8 cellular contexts compared by ENCODE assay signal in the genomic region with DNA sequence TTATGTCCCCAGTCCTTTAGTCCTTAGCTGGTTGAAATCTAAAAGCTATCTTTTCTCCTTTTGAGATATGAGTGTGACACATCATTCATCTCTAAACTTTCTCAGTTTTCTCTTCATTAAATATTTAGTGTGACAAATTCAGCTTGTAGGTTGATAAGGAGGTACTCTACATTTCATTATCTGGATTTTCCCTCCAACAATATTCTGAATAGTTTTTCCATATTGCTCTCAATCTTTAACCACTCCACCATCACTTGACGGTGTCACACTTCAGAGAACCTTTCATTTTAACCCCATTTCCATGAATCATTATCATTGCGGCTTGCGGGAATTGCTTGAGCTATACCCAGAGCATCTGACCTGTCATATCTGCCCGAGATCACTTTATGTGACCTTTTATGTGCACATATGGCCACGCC. TPM values are rescaled to one million over a fixed set of nuclear protein-coding genes. Genes with fewer than 3 reads are reported as not detected.
DNase-seq lines count a peak whose midpoint lies in the region; ATAC-seq lines count a peak whose summit lies in the region.

No MANE protein-coding gene starts in this region.

- peaks cover 34% of the 10 kb centered on the region for H3K4me1 Mint-ChIP-seq in activated T-helper 17 cell treated with anti-CD3 and anti-CD28 coated beads, Interleukin-2, amount 50 U/mL, for 72 hours

- peak; percentile 4 to 63 for DNase-seq in stimulated activated CD4-positive, alpha-beta T cell treated with anti-CD3 and anti-CD28 coated beads, Interleukin-4, amount 100 ng/mL, for 48 hours (ENCODE audit: low read depth in 2 of 2)
- no peak for DNase-seq in NCI-H2196 (lab: John Stamatoyannopoulos, UW; ENCODE audit: unreplicated experiment)
- no peak for DNase-seq in NCI-H1436 treated with DMSO at 0.1 percent for 48 hours (lab: John Stamatoyannopoulos, UW)
- DNase-seq in KG1 (lab: John Stamatoyannopoulos, UW) = no peak
- no peak for DNase-seq in NCI-H69 (lab: John Stamatoyannopoulos, UW)

- H3K36me3 Mint-ChIP-seq in activated T-helper 17 cell treated with anti-CD3 and anti-CD28 coated beads, Interleukin-2, amount 50 U/mL, for 72 hours (ENCODE audit: low read depth) = peaks cover 11% of the 10 kb centered on the region

- H3K4me3 Mint-ChIP-seq in activated T-helper 17 cell treated with anti-CD3 and anti-CD28 coated beads, Interleukin-2, amount 50 U/mL, for 72 hours = peak overlapping the region; percentile 67

- ATAC-seq in GM19452 (IDR thresholded peaks at IDR 0.05; ENCODE audit: unreplicated experiment) (peak; percentile 66), HG03139 (IDR thresholded peaks at IDR 0.05; ENCODE audit: unreplicated experiment) (peak; percentile 72)
- ATAC-seq in activated T-helper 17 cell treated with anti-CD3 and anti-CD28 coated beads, Interleukin-2, amount 50 U/mL, for 72 hours (replicated peaks) = peak; percentile 72

- H3K27ac Mint-ChIP-seq in activated T-helper 17 cell treated with anti-CD3 and anti-CD28 coated beads, Interleukin-2, amount 50 U/mL, for 72 hours = peak overlapping the region; percentile 94

- no peaks in the 10 kb centered on the region for H3K27me3 Mint-ChIP-seq in activated T-helper 17 cell treated with anti-CD3 and anti-CD28 coated beads, Interleukin-2, amount 50 U/mL, for 72 hours

- no peaks in the 10 kb centered on the region for H3K9me3 Mint-ChIP-seq in activated T-helper 17 cell treated with anti-CD3 and anti-CD28 coated beads, Interleukin-2, amount 50 U/mL, for 72 hours

RNA-seq across cellular contexts. Expression of a gene that starts 16.1 kb away (rescaled TPM):
- 10 to 100 TPM; 20.0 to 26.1 TPM for total RNA-seq in activated T-helper 17 cell treated with anti-CD3 and anti-CD28 coated beads, Interleukin-2, amount 50 U/mL, for 72 hours

RNA-seq across cellular contexts. Expression of a gene that starts 46.9 kb away (rescaled TPM):
- 10 to 100 TPM; 15.9 to 41.7 TPM for total RNA-seq in activated T-helper 17 cell treated with anti-CD3 and anti-CD28 coated beads, Interleukin-2, amount 50 U/mL, for 72 hours

Comparison
In these comparisons a context has a peak if more than half of its experiments do, and no peak if none do; other contexts are left out.
1. DNase-seq: peak in stimulated activated CD4-positive, alpha-beta T cell treated with anti-CD3 and anti-CD28 coated beads, Interleukin-4, amount 100 ng/mL, for 48 hours (2 of 2); none in NCI-H2196 (single experiment), NCI-H1436 treated with DMSO at 0.1 percent for 48 hours (single experiment), KG1 (single experiment) and NCI-H69 (single experiment).
2. Peak in every context shown above with its lines, with median percentiles within 50 percentile points of each other: ATAC-seq.